ENCODE assay signal across 7 cellular contexts in genomic region chr16:571081-571747, GRCh38. TPM values are rescaled to one million over a fixed set of nuclear protein-coding genes. Genes with fewer than 3 reads are reported as not detected.
DNase-seq lines count a peak whose midpoint lies in the region; TF ChIP-seq lines count a peak whose summit lies in the region.
"Not testable (repeated sequence)": the region's sequence is repeated elsewhere in the genome, so short reads cannot be mapped to it uniquely, and the experiment has no call there.
"Had no signal": no experiment of that assay in that cellular context is flagged by ENCODE, and none has a peak within 500 bp of the region (broad histone marks: within the 10 kb centered on the region; RNA-seq: fewer than 3 reads in every experiment).

No MANE protein-coding gene starts in this region.

- in situ Hi-C loops in astrocyte of the cerebellum (cut with HindIII; ENCODE audit: low sequenced_read_pairs) = not testable (repeated sequence)

- peak overlapping the region; percentile 91 for H3K4me3 Mint-ChIP-seq in HFFc6
- H3K4me3 Mint-ChIP-seq in neural crest cell = peak overlapping the region; percentile 90

- CTCF ChIA-PET in AG04449 (lab: Yijun Ruan, JAX) = interaction anchor here (1.5 kb wide), 1 partner anchor 11 kb away, joined by 3 read pairs; no protein-coding TSS in a partner anchor
- CTCF ChIA-PET in RWPE1 (lab: Yijun Ruan, JAX) = interaction anchor here (0.6 kb wide), 1 partner anchor 38 kb away, joined by 3 read pairs; no protein-coding TSS in a partner anchor

- POLR2A ChIA-PET in AG04449 (lab: Yijun Ruan, JAX) = not testable (repeated sequence)
- POLR2A ChIA-PET in RWPE1 (lab: Yijun Ruan, JAX; ENCODE audit: low non-redundant PET) = interaction anchor here (0.6 to 0.8 kb wide), 2 partner anchors 9 to 53 kb away, joined by 3 to 6 read pairs; no protein-coding TSS in a partner anchor

- not testable (repeated sequence) for H3K36me3 Mint-ChIP-seq in HFFc6 (ENCODE audit: low read depth); neural crest cell (ENCODE audit: low read depth)

- peaks cover 23% of the 10 kb centered on the region for H3K4me1 Mint-ChIP-seq in HFFc6 (ENCODE audit: low read depth)
- H3K4me1 Mint-ChIP-seq in neural crest cell = peaks cover 29% of the 10 kb centered on the region

- not testable (repeated sequence) for H3K27me3 Mint-ChIP-seq in HFFc6 (ENCODE audit: insufficient read depth); neural crest cell (ENCODE audit: low read depth)

- H3K9me3 Mint-ChIP-seq in HFFc6, neural crest cell: not testable (repeated sequence)

- H3K27ac Mint-ChIP-seq in HFFc6 = peak overlapping the region; percentile 72
- H3K27ac Mint-ChIP-seq in neural crest cell (ENCODE audit: unreplicated experiment) = peak overlapping the region; percentile 50

- H3K4me3 ChIP-seq in AG04449 (ENCODE audit: low read depth, low read length) (peak overlapping the region; percentile 77), astrocyte of the cerebellum (ENCODE audit: low read depth, low read length) (peak overlapping the region; percentile 84)

- DNase-seq in AG04449 (ENCODE audit: low read depth, low spot score); RWPE1 (ENCODE audit: low spot score); astrocyte of the cerebellum (ENCODE audit: low read depth); neural crest cell (ENCODE audit: low read depth, low spot score): not testable (repeated sequence)
- DNase-seq in HFFc6 = peak; percentile 26
- peak; percentile 46 for DNase-seq in foreskin melanocyte

- peak overlapping the region; percentile 90 for H3K27ac ChIP-seq in RWPE1

- not testable (repeated sequence) for TF ChIP-seq CTCF in AG04449 (IDR thresholded peaks at IDR 0.05; ENCODE audit: insufficient read depth, low read length, missing control alignments); HFFc6 (IDR thresholded peaks at IDR 0.05); RWPE1 (conservative IDR thresholded peaks at IDR 0.05; ENCODE audit: low read depth); astrocyte of the cerebellum (IDR thresholded peaks at IDR 0.05; ENCODE audit: low read depth, low read length, missing control alignments); neural crest cell (conservative IDR thresholded peaks at IDR 0.05)

RNA-seq across cellular contexts. Expression of gene PIGQ, which starts 1.4 kb away (rescaled TPM):
- total RNA-seq in HFFc6 (2021; fragmentation: NEBNext Ultra II Directional; extraction: Animal tissue kit (Norgen Biotek cat#: 25700)) = 10 to 100 TPM; 30.4 to 39.5 (median 35.4) TPM
- total RNA-seq in neural crest cell = 84.9 and 91.7 TPM in 2 replicates

RNA-seq across cellular contexts. Expression of gene NHLRC4, which starts 4.4 kb away (rescaled TPM):
- total RNA-seq in HFFc6 (2021; fragmentation: NEBNext Ultra II Directional; extraction: Animal tissue kit (Norgen Biotek cat#: 25700)) = under 1 TPM in 5 of 6 experiments, not detected in 1; 0.24 to 0.58 (median 0.28) TPM
- 0.84 and 0.86 TPM in 2 replicates for total RNA-seq in neural crest cell

RNA-seq across cellular contexts. Expression of gene PRR35, which starts 11.0 kb away (rescaled TPM):
- total RNA-seq in HFFc6 (2021; fragmentation: NEBNext Ultra II Directional; extraction: Animal tissue kit (Norgen Biotek cat#: 25700)) = not detected
- not detected in 2 replicates for total RNA-seq in neural crest cell
- total RNA-seq: mucosa of gallbladder had no signal

RNA-seq across cellular contexts. Expression of gene RAB40C, which starts 18.7 kb away (rescaled TPM):
- 10 to 100 TPM; 11.3 to 14.8 (median 12.2) TPM for total RNA-seq in HFFc6 (2021; fragmentation: NEBNext Ultra II Directional; extraction: Animal tissue kit (Norgen Biotek cat#: 25700))
- total RNA-seq in neural crest cell = 30.9 and 31.6 TPM in 2 replicates

RNA-seq across cellular contexts. Expression of gene CAPN15, which starts 43.7 kb away (rescaled TPM):
- 10 to 100 TPM; 35.3 to 41.4 (median 40.2) TPM for total RNA-seq in HFFc6 (2021; fragmentation: NEBNext Ultra II Directional; extraction: Animal tissue kit (Norgen Biotek cat#: 25700))
- 56.9 and 60.3 TPM in 2 replicates for total RNA-seq in neural crest cell
